2 cellular contexts compared by ENCODE assay signal in the genomic region with DNA sequence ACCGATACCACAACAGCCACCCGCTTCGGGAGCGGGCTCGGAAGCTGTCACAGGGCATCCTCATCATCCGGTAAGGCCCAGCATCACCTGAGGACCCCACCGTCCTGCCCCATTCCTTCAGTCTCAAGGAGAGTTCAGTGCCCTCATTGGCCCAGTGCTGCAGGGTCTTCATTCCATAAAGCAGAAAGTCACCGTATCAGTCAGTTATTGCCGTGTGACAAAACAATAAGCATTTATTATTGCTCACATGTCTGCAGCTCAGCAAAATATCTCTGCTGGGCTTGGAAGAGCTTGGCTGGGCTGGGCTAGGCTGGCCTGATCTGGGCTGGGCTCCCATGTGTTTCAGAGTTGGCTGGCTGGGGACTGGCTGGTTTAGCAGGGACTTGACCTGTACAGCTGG.
TF ChIP-seq lines count a peak whose summit lies in the region.

No MANE protein-coding gene starts in this region.

TF ChIP-seq in HEK293, 187 proteins besides CTCF, POLR2A, EP300 and RAD21:
- TF ChIP-seq ZFP41 (tag by site-specific recombination; IDR thresholded peaks at IDR 0.05; ENCODE audit: borderline replicate concordance), result no peak
- TF ChIP-seq KLF10 (tag by site-specific recombination; IDR thresholded peaks at IDR 0.05), result no peak
- TF ChIP-seq ZNF391 (tag by site-specific recombination; IDR thresholded peaks at IDR 0.05; ENCODE audit: borderline replicate concordance, low read depth), result no peak
- TF ChIP-seq HOXD13 (CRISPR knock-in tag; IDR thresholded peaks at IDR 0.05; ENCODE audit: borderline replicate concordance), result no peak
- peak; percentile 85; the same call in 1 of the 2 replicates for TF ChIP-seq RBAK (tag by site-specific recombination; IDR thresholded peaks at IDR 0.05)
- no peak for TF ChIP-seq SALL2 (tag by site-specific recombination; IDR thresholded peaks at IDR 0.05; ENCODE audit: borderline replicate concordance)
- no peak for TF ChIP-seq KLF16 (tag by site-specific recombination; IDR thresholded peaks at IDR 0.05)
- no peak for TF ChIP-seq YY2 (tag by site-specific recombination; IDR thresholded peaks at IDR 0.05)
- TF ChIP-seq, protein P1, sequence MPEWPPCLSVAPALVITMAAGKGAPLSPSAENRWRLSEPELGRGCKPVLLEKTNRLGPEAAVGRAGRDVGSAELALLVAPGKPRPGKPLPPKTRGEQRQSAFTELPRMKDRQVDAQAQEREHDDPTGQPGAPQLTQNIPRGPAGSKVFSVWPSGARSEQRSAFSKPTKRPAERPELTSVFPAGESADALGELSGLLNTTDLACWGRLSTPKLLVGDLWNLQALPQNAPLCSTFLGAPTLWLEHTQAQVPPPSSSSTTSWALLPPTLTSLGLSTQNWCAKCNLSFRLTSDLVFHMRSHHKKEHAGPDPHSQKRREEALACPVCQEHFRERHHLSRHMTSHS (tag by site-specific recombination; IDR thresholded peaks at IDR 0.05), result no peak
- no peak for TF ChIP-seq ZNF23 (tag by site-specific recombination; IDR thresholded peaks at IDR 0.05; ENCODE audit: borderline replicate concordance)
- TF ChIP-seq, protein P2, sequence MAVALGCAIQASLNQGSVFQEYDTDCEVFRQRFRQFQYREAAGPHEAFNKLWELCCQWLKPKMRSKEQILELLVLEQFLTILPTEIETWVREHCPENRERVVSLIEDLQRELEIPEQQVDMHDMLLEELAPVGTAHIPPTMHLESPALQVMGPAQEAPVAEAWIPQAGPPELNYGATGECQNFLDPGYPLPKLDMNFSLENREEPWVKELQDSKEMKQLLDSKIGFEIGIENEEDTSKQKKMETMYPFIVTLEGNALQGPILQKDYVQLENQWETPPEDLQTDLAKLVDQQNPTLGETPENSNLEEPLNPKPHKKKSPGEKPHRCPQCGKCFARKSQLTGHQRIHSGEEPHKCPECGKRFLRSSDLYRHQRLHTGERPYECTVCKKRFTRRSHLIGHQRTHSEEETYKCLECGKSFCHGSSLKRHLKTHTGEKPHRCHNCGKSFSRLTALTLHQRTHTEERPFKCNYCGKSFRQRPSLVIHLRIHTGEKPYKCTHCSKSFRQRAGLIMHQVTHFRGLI (tag by site-specific recombination; IDR thresholded peaks at IDR 0.05), result peak; percentile 88
- TF ChIP-seq, protein P3, sequence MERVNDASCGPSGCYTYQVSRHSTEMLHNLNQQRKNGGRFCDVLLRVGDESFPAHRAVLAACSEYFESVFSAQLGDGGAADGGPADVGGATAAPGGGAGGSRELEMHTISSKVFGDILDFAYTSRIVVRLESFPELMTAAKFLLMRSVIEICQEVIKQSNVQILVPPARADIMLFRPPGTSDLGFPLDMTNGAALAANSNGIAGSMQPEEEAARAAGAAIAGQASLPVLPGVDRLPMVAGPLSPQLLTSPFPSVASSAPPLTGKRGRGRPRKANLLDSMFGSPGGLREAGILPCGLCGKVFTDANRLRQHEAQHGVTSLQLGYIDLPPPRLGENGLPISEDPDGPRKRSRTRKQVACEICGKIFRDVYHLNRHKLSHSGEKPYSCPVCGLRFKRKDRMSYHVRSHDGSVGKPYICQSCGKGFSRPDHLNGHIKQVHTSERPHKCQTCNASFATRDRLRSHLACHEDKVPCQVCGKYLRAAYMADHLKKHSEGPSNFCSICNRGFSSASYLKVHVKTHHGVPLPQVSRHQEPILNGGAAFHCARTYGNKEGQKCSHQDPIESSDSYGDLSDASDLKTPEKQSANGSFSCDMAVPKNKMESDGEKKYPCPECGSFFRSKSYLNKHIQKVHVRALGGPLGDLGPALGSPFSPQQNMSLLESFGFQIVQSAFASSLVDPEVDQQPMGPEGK (tag by site-specific recombination; IDR thresholded peaks at IDR 0.05), result no peak
- no peak for TF ChIP-seq MYNN (tag by site-specific recombination; IDR thresholded peaks at IDR 0.05; ENCODE audit: borderline replicate concordance)
- TF ChIP-seq, protein P4, sequence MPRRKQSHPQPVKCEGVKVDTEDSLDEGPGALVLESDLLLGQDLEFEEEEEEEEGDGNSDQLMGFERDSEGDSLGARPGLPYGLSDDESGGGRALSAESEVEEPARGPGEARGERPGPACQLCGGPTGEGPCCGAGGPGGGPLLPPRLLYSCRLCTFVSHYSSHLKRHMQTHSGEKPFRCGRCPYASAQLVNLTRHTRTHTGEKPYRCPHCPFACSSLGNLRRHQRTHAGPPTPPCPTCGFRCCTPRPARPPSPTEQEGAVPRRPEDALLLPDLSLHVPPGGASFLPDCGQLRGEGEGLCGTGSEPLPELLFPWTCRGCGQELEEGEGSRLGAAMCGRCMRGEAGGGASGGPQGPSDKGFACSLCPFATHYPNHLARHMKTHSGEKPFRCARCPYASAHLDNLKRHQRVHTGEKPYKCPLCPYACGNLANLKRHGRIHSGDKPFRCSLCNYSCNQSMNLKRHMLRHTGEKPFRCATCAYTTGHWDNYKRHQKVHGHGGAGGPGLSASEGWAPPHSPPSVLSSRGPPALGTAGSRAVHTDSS (tag by site-specific recombination; IDR thresholded peaks at IDR 0.05), result no peak
- no peak for TF ChIP-seq ZNF433 (tag by site-specific recombination; IDR thresholded peaks at IDR 0.05; ENCODE audit: low read depth)
- no peak for TF ChIP-seq ZNF37A (tag by site-specific recombination; IDR thresholded peaks at IDR 0.05)
- TF ChIP-seq SP7 (tag by site-specific recombination; IDR thresholded peaks at IDR 0.05), result no peak
- no peak for TF ChIP-seq ZEB2 (tag by site-specific recombination; IDR thresholded peaks at IDR 0.05)

TF ChIP-seq in K562, 482 proteins besides CTCF, POLR2A, EP300 and RAD21:
- TF ChIP-seq ZKSCAN8 (CRISPR knock-in tag; IDR thresholded peaks at IDR 0.05) (peak; percentile 57; the same call in 1 of the 2 replicates), ARNT (IDR thresholded peaks at IDR 0.05) (no peak)
